In the genomic region with DNA sequence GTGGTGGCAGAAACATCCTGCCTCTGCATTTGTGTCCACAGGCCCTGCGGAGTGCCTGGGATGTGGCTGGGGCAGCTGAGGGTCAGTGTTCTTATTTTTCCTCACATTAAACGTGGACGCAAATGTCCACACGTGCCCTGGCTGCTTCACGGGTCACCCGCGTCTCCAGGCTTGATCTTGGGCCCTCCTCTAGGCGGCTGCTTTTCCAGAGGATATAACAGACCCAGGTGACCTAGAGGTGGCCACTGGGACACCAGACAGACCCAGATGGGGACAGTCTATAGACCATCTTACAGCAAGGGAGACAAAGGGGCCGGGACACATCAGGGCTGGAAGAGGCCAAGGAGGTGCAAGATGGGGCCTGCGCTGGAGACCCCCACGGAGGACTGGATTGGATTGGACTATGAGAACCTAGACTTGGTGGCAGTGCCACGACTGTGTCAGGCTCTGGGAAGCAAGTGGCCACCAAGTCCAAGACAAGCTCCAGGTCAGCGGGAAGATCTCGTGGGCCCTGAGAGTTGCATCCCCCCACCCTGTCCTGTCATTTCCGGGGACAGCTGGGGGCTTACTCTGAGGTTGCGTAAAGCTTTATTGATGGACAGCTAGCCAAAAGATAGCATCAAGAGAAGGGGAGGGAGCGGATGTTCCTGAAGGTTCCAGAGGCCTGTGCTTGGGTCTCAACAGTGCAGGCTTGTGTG, we compare ENCODE assay signal across 25 cellular contexts. TPM values are rescaled to one million over a fixed set of nuclear protein-coding genes. Genes with fewer than 3 reads are reported as not detected.
"Had no signal": no experiment of that assay in that cellular context is flagged by ENCODE, and none has a peak within 500 bp of the region (broad histone marks: within the 10 kb centered on the region; RNA-seq: fewer than 3 reads in every experiment).

No MANE protein-coding gene starts in this region.

- H3K4me3 Mint-ChIP-seq: activated naive CD4-positive, alpha-beta T cell treated with anti-CD3 and anti-CD28 coated beads, Interleukin-2, amount 10 ng/mL, durations not matched to agents 7 days and 5 days; activated naive CD8-positive, alpha-beta T cell treated with anti-CD3 and anti-CD28 coated beads, Interleukin-2, amount 50 U/mL, for 24 hours; mesothelial cell of epicardium; nephron; stimulated activated memory B cell treated with anti-CD40 and anti-IgM and Interleukin-4, amounts not matched to agents 10 μg/mL and 1 μg/mL and 100 μg/mL, for 72 hours had no signal

- H3K27me3 ChIP-seq: breast epithelium had no signal

- H3K4me1 Mint-ChIP-seq: activated naive CD4-positive, alpha-beta T cell treated with anti-CD3 and anti-CD28 coated beads, Interleukin-2, amount 10 ng/mL, durations not matched to agents 7 days and 5 days; activated naive CD8-positive, alpha-beta T cell treated with anti-CD3 and anti-CD28 coated beads, Interleukin-2, amount 50 U/mL, for 24 hours; stimulated activated memory B cell treated with anti-CD40 and anti-IgM and Interleukin-4, amounts not matched to agents 10 μg/mL and 1 μg/mL and 100 μg/mL, for 72 hours had no signal

- DNase-seq: activated CD4-positive, alpha-beta T cell treated with anti-CD3 and anti-CD28 coated beads for 1 hour; activated CD8-positive, alpha-beta memory T cell treated with anti-CD3 and anti-CD28 coated beads for 24 hours; activated CD8-positive, alpha-beta memory T cell treated with anti-CD3 and anti-CD28 coated beads, Interleukin-2, amount 50 U/mL, for 48 hours; activated effector memory CD4-positive, alpha-beta T cell treated with Interleukin-2 at 50 U/mL for 16 hours; activated naive CD4-positive, alpha-beta T cell treated with anti-CD3 and anti-CD28 coated beads, Interleukin-2, amount 10 ng/mL, durations not matched to agents 7 days and 5 days; activated naive CD8-positive, alpha-beta T cell treated with anti-CD3 and anti-CD28 coated beads, Interleukin-2, amount 50 U/mL, for 24 hours; activated T-cell treated with anti-CD3 and anti-CD28 coated beads, Interleukin-2, amount 50 U/mL, for 48 hours; anterior cingulate cortex; cerebellar nuclear complex; effector CD4-positive, alpha-beta T cell; esophagus squamous epithelium; hippocampal formation; left colon; nucleus accumbens; SK-N-SH; stimulated activated CD4-positive, alpha-beta T cell treated with anti-CD3 and anti-CD28 coated beads, Interleukin-4, amount 100 ng/mL, for 24 hours; T-helper 1 cell; T1000 had no signal

- H3K36me3 Mint-ChIP-seq: activated naive CD4-positive, alpha-beta T cell treated with anti-CD3 and anti-CD28 coated beads, Interleukin-2, amount 10 ng/mL, durations not matched to agents 7 days and 5 days; mesothelial cell of epicardium; stimulated activated memory B cell treated with anti-CD40 and anti-IgM and Interleukin-4, amounts not matched to agents 10 μg/mL and 1 μg/mL and 100 μg/mL, for 72 hours had no signal

- H3K4me2 ChIP-seq: SK-N-SH had no signal

- H3K4me1 ChIP-seq: breast epithelium had no signal

- H3K27ac Mint-ChIP-seq: activated naive CD8-positive, alpha-beta T cell treated with anti-CD3 and anti-CD28 coated beads, Interleukin-2, amount 50 U/mL, for 24 hours; mesothelial cell of epicardium; stimulated activated memory B cell treated with anti-CD40 and anti-IgM and Interleukin-4, amounts not matched to agents 10 μg/mL and 1 μg/mL and 100 μg/mL, for 72 hours had no signal

- ATAC-seq: activated naive CD8-positive, alpha-beta T cell treated with anti-CD3 and anti-CD28 coated beads, Interleukin-2, amount 50 U/mL, for 24 hours; left colon; stimulated activated memory B cell treated with anti-CD40 and anti-IgM and Interleukin-4, amounts not matched to agents 10 μg/mL and 1 μg/mL and 100 μg/mL, for 72 hours had no signal

- H3K9me3 ChIP-seq: breast epithelium, esophagus squamous epithelium, SK-N-SH, thoracic aorta had no signal

- H3K9me3 Mint-ChIP-seq: activated naive CD4-positive, alpha-beta T cell treated with anti-CD3 and anti-CD28 coated beads, Interleukin-2, amount 10 ng/mL, durations not matched to agents 7 days and 5 days; activated naive CD8-positive, alpha-beta T cell treated with anti-CD3 and anti-CD28 coated beads, Interleukin-2, amount 50 U/mL, for 24 hours; mesothelial cell of epicardium; nephron; stimulated activated memory B cell treated with anti-CD40 and anti-IgM and Interleukin-4, amounts not matched to agents 10 μg/mL and 1 μg/mL and 100 μg/mL, for 72 hours had no signal

- H3K27ac ChIP-seq: breast epithelium, esophagus squamous epithelium, skin epidermis, thoracic aorta had no signal

- H3K9ac ChIP-seq: SK-N-SH had no signal

RNA-seq across cellular contexts. Expression of a gene that starts 6.9 kb away (rescaled TPM):
- total RNA-seq: lung microvascular endothelial cell had no signal
